Comparison of ENCODE assay signal across 3 cellular contexts in genomic region chr9:109433476-109433875, GRCh38.
"Had no signal": no experiment of that assay in that cellular context is flagged by ENCODE, and none has a peak within 500 bp of the region (broad histone marks: within the 10 kb centered on the region; RNA-seq: fewer than 3 reads in every experiment).

No MANE protein-coding gene starts in this region.

- H3K4me3 ChIP-seq: GM12878 had no signal

- DNase-seq: GDM1, GF-D8 had no signal

- ATAC-seq: GM12878 had no signal
